In genomic region chr10:110717830-110718595, GRCh38 we compare ENCODE assay signal across 11 cellular contexts.
DNase-seq lines count a peak whose midpoint lies in the region; ATAC-seq and TF ChIP-seq lines count a peak whose summit lies in the region.
"Had no signal": no experiment of that assay in that cellular context is flagged by ENCODE, and none has a peak within 500 bp of the region (broad histone marks: within the 10 kb centered on the region; RNA-seq: fewer than 3 reads in every experiment).

No MANE protein-coding gene starts in this region.

- peaks cover 0 to 2% (median 0%) of the 10 kb centered on the region in 3 donors for H3K27me3 Mint-ChIP-seq in CD14-positive monocyte (ENCODE audit: low read depth in 3 of 3)

- H3K27ac Mint-ChIP-seq in CD14-positive monocyte, result peak overlapping the region in 5 of 7 donors; percentile 52 to 81 (median 60)
- H3K27ac Mint-ChIP-seq: HFFc6 had no signal

- DNase-seq in CD14-positive monocyte (ENCODE audit: low spot score) (peak; percentile 69), NOMO-1 treated with dmso at 0.1 percent for 144 hours (lab: John Stamatoyannopoulos, UW; ENCODE audit: unreplicated experiment) (peak; percentile 67), islet precursor cell (peak; percentile 75), cerebellum (ENCODE audit: low spot score) (no peak), NCI-H187 treated with DMSO at 0.1 percent for 48 hours (lab: John Stamatoyannopoulos, UW) (no peak), NCI-H1092 treated with DMSO at 0.1 percent for 48 hours (lab: John Stamatoyannopoulos, UW) (no peak)
- DNase-seq: HFFc6, small intestine had no signal

- H3K4me1 Mint-ChIP-seq in CD14-positive monocyte, result peaks cover 18% of the 10 kb centered on the region

- H3K4me3 Mint-ChIP-seq in CD14-positive monocyte, result no peak overlapping the region
- H3K4me3 Mint-ChIP-seq: brain, HFFc6 had no signal

- intact Hi-C loops in CD14-positive monocyte (cut with micrococcal nuclease), result no loop called here

- H3K9me3 Mint-ChIP-seq in CD14-positive monocyte, result peaks cover 0 to 4% (median 0%) of the 10 kb centered on the region in 7 donors
- H3K9me3 Mint-ChIP-seq: HFFc6 had no signal

- no peaks in the 10 kb centered on the region for H3K36me3 Mint-ChIP-seq in CD14-positive monocyte
- H3K36me3 Mint-ChIP-seq: brain had no signal

- ATAC-seq in HG02610 (IDR thresholded peaks at IDR 0.05; ENCODE audit: unreplicated experiment) (peak; percentile 51), HG03175 (IDR thresholded peaks at IDR 0.05; ENCODE audit: unreplicated experiment) (no peak)

- TF ChIP-seq CTCF in CD14-positive monocyte (IDR thresholded peaks at IDR 0.05), result no peak

Comparison
In these comparisons a context has a peak if more than half of its experiments do, and no peak if none do; other contexts are left out.
1. DNase-seq: peak in CD14-positive monocyte (single experiment), NOMO-1 treated with dmso at 0.1 percent for 144 hours (single experiment) and islet precursor cell (single experiment); none in cerebellum (single experiment), NCI-H187 treated with DMSO at 0.1 percent for 48 hours (single experiment) and NCI-H1092 treated with DMSO at 0.1 percent for 48 hours (single experiment).